In the genomic region with DNA sequence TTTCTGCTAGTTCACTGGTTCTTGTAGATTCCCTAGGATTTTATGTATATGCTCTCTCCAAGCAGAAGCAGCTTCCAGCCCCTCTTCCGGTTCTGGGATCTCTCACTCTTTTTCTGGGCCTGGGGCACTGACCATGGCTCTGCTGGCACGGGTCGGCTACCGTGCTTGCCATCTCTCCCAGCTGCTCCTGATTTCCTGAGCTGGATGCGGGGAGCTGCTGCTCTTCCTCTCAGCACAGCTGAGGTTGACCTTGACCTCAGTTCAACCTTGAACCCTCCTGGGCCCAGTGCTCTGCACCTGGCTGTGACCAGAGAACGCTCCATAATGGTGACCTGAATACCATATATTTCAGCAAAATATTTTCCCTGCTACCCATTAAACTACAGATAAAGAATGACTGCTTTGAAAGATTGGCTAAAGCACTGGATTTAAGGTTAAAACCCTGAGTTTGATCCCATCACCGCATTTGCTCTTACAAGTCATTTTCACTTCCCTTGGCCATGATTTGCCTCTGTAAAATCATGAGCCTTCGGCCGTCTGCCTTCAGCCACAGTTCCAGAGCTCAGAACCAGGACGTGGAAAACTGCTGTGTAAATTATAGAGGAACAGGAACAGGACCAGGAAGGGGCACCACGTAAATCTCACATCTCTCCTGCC, we compare ENCODE assay signal across 13 cellular contexts.
A peak's percentile ranks its signal among the peaks of the same experiment; 100 is the strongest.
DNase-seq lines count a peak whose midpoint lies in the region; ATAC-seq and TF ChIP-seq lines count a peak whose summit lies in the region.
"Had no signal": no experiment of that assay in that cellular context is flagged by ENCODE, and none has a peak within 500 bp of the region (broad histone marks: within the 10 kb centered on the region; RNA-seq: fewer than 3 reads in every experiment).

No MANE protein-coding gene starts in this region.

- H3K4me2 ChIP-seq in PC-9, result no peak overlapping the region

- DNase-seq in stimulated activated naive CD8-positive, alpha-beta T cell treated with anti-CD3 and anti-CD28 coated beads, Interleukin-15, Interleukin-2, amounts not matched to agents 100 U/mL and 50 U/mL, for 24 hours, result no peak
- DNase-seq in endodermal cell (peak; percentile 32), DMS114 treated with DMSO at 0.1 percent for 48 hours (lab: John Stamatoyannopoulos, UW; ENCODE audit: unreplicated experiment) (no peak), ACHN (no peak), PC-9 (no peak)
- DNase-seq: foreskin fibroblast, kidney, NCI-H1436 treated with DMSO at 0.1 percent for 48 hours, NCI-H526 treated with DMSO at 0.1 percent for 48 hours had no signal

- H3K36me3 Mint-ChIP-seq in stimulated activated naive CD8-positive, alpha-beta T cell treated with anti-CD3 and anti-CD28 coated beads, Interleukin-15, Interleukin-2, amounts not matched to agents 100 ng/mL and 50 ng/mL, for 24 hours (ENCODE audit: low read depth), result peaks cover 78% of the 10 kb centered on the region
- peaks cover 29% of the 10 kb centered on the region for H3K36me3 Mint-ChIP-seq in endodermal cell (ENCODE audit: low read depth)

- H3K27ac Mint-ChIP-seq in stimulated activated naive CD8-positive, alpha-beta T cell treated with anti-CD3 and anti-CD28 coated beads, Interleukin-15, Interleukin-2, amounts not matched to agents 100 ng/mL and 50 ng/mL, for 24 hours, result peak overlapping the region; percentile 91
- no peak overlapping the region for H3K27ac Mint-ChIP-seq in endodermal cell

- H3K4me1 ChIP-seq in endodermal cell (ENCODE audit: control insufficient read depth, insufficient read depth, low read length) (no peaks in the 10 kb centered on the region), PC-9 (replicated peaks; ENCODE audit: insufficient read depth) (peaks cover 13% of the 10 kb centered on the region)

- no peaks in the 10 kb centered on the region for H3K9me2 ChIP-seq in PC-9 (ENCODE audit: insufficient read depth)

- no peaks in the 10 kb centered on the region for H3K79me2 ChIP-seq in PC-9 (ENCODE audit: low read depth)

- H3K9me3 ChIP-seq in endodermal cell (ENCODE audit: control insufficient read depth, low read length) (peaks cover 25% of the 10 kb centered on the region), PC-9 (ENCODE audit: insufficient read depth, low read depth) (no peaks in the 10 kb centered on the region)
- H3K9me3 ChIP-seq: right atrium auricular region had no signal

- no peak for ATAC-seq in stimulated activated naive CD8-positive, alpha-beta T cell treated with anti-CD3 and anti-CD28 coated beads, Interleukin-15, Interleukin-2, amounts not matched to agents 100 U/mL and 50 U/mL, for 24 hours
- ATAC-seq in SK-N-SH treated with all-trans-retinoic acid at 6 μM for 48 hours (no peak), GM19455 (IDR thresholded peaks at IDR 0.05; ENCODE audit: unreplicated experiment) (no peak)

- no peaks in the 10 kb centered on the region for H4K20me1 ChIP-seq in PC-9 (ENCODE audit: insufficient read depth)

- H3K27ac ChIP-seq in endodermal cell (ENCODE audit: low read depth, low read length), result no peak overlapping the region
- H3K27ac ChIP-seq in PC-9, result no peak overlapping the region
- H3K27ac ChIP-seq: right atrium auricular region had no signal

- in situ Hi-C loops in ACHN (cut with HindIII; ENCODE audit: low pct_ligation_motif_present, low pct_unique_long_range_greater_than_20kb, low sequenced_read_pairs), result no loop called here

- H3K27me3 Mint-ChIP-seq in stimulated activated naive CD8-positive, alpha-beta T cell treated with anti-CD3 and anti-CD28 coated beads, Interleukin-15, Interleukin-2, amounts not matched to agents 100 ng/mL and 50 ng/mL, for 24 hours, result no peaks in the 10 kb centered on the region
- H3K27me3 Mint-ChIP-seq in endodermal cell (ENCODE audit: insufficient read depth), result no peaks in the 10 kb centered on the region

- H3F3A ChIP-seq in PC-9 (ENCODE audit: insufficient read depth, low read depth), result peaks cover 5% of the 10 kb centered on the region

- no peak overlapping the region for H3K4me3 ChIP-seq in endodermal cell (ENCODE audit: low read length)
- no peak overlapping the region for H3K4me3 ChIP-seq in PC-9
- H3K4me3 ChIP-seq: right atrium auricular region had no signal

- TF ChIP-seq CTCF in endodermal cell (conservative IDR thresholded peaks at IDR 0.05) (no peak), PC-9 (conservative IDR thresholded peaks at IDR 0.05) (no peak)

- no peak overlapping the region for H3K9ac ChIP-seq in endodermal cell (ENCODE audit: extremely low read depth, low read length, poor library complexity, severe bottlenecking)

- H3K4me1 Mint-ChIP-seq in stimulated activated naive CD8-positive, alpha-beta T cell treated with anti-CD3 and anti-CD28 coated beads, Interleukin-15, Interleukin-2, amounts not matched to agents 100 ng/mL and 50 ng/mL, for 24 hours (ENCODE audit: low read depth), result peaks cover 92% of the 10 kb centered on the region
- H3K4me1 Mint-ChIP-seq in endodermal cell, result peaks cover 4% of the 10 kb centered on the region

- no peak overlapping the region for H3K4me3 Mint-ChIP-seq in stimulated activated naive CD8-positive, alpha-beta T cell treated with anti-CD3 and anti-CD28 coated beads, Interleukin-15, Interleukin-2, amounts not matched to agents 100 ng/mL and 50 ng/mL, for 24 hours
- H3K4me3 Mint-ChIP-seq in endodermal cell, result no peak overlapping the region

- intact Hi-C loops in PC-9 (cut with micrococcal nuclease; ENCODE audit: unreplicated experiment), result no loop called here

- H3K36me3 ChIP-seq in endodermal cell (ENCODE audit: control insufficient read depth, insufficient read depth, low read length) (peaks cover 31% of the 10 kb centered on the region), PC-9 (ENCODE audit: low read depth) (no peaks in the 10 kb centered on the region)
- H3K36me3 ChIP-seq: right atrium auricular region had no signal

- H2AFZ ChIP-seq in PC-9, result no peak overlapping the region

- H3K27me3 ChIP-seq in endodermal cell (ENCODE audit: control insufficient read depth, insufficient read depth, low read length, poor library complexity, severe bottlenecking) (no peaks in the 10 kb centered on the region), PC-9 (ENCODE audit: insufficient read depth, low read depth) (no peaks in the 10 kb centered on the region)
- H3K27me3 ChIP-seq: right atrium auricular region had no signal

- peaks cover 12% of the 10 kb centered on the region for H3K9me3 Mint-ChIP-seq in stimulated activated naive CD8-positive, alpha-beta T cell treated with anti-CD3 and anti-CD28 coated beads, Interleukin-15, Interleukin-2, amounts not matched to agents 100 ng/mL and 50 ng/mL, for 24 hours
- peaks cover 17% of the 10 kb centered on the region for H3K9me3 Mint-ChIP-seq in endodermal cell

- no TSS peak for BruUV-seq in PC-9 (replicated peaks; lab: Mats Ljungman, UMichigan)

- POLR2A ChIA-PET in PC-9 (lab: Charles Lee; ENCODE audit: unreplicated experiment), result no interaction called here

- WGBS in endodermal cell (ENCODE audit: insufficient coverage in 1 of 2, insufficient read length in 1 of 2), 2 experiments, result 93 to 95% methylated on average over 5 to 11 of the region's 11 CpGs

- CTCF ChIA-PET in PC-9 (lab: Charles Lee), result no interaction called here

TF ChIP-seq in SK-N-SH treated with all-trans-retinoic acid at 6 μM for 48 hours, 23 proteins besides CTCF, POLR2A, EP300 and RAD21:
- TF ChIP-seq ISL1 (CRISPR knock-in tag; IDR thresholded peaks at IDR 0.05) (no peak), ZNF70 (CRISPR knock-in tag; IDR thresholded peaks at IDR 0.05) (0 out of 2 replicates have a peak, but pooled peaks have one; percentile 19), SNAI2 (CRISPR knock-in tag; IDR thresholded peaks at IDR 0.05) (no peak)
